Comparison of ENCODE assay signal across 9 cellular contexts in the genomic region with DNA sequence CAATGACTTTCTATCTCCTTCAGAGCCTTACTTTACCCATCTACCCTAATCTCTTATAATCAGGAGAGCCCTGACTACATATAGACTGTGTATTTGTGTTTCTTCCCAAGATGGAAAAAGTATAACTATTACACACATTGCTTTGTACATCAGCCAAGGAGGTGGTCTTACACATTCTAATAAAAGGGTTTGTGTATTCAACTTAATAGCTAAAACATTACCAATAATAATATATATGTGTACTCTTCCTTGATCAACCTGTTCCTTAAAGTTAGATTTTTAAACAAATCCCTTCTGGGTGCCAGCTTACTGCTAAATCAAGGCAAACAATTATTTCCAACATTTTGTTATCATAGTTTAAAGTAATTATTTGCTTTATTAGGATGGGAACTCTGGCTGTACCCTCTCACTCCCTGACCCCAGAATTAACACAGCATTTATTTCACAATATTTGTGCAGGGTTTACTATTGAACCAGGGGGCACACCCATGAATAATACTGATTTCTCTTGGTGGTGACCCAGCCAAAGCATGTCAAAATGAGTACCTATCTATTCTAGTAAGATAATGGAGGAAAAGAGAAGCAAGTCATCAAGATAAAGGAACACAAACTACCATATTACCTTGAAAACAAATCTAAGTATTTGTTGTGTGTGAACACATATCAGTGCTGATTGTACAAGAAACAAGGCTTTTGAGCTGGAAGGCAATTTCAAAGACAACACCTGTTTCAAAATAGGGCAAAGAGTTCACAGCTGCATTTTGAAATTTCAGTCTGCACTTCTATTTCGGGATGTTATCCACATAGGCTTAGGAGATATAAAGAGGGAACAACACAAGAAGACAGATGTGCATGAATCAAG.
"Had no signal": no experiment of that assay in that cellular context is flagged by ENCODE, and none has a peak within 500 bp of the region (broad histone marks: within the 10 kb centered on the region; RNA-seq: fewer than 3 reads in every experiment).

No MANE protein-coding gene starts in this region.

- H3K4me3 Mint-ChIP-seq: activated T-helper 17 cell treated with anti-CD3 and anti-CD28 coated beads, Interleukin-2, amount 50 U/mL, for 72 hours; stimulated activated naive CD8-positive, alpha-beta T cell treated with anti-CD3 and anti-CD28 coated beads, Interleukin-15, amount 100 ng/mL, for 72 hours had no signal

- H3K9me3 Mint-ChIP-seq: activated T-helper 17 cell treated with anti-CD3 and anti-CD28 coated beads, Interleukin-2, amount 50 U/mL, for 72 hours; neural crest cell; stimulated activated naive CD8-positive, alpha-beta T cell treated with anti-CD3 and anti-CD28 coated beads, Interleukin-15, amount 100 ng/mL, for 72 hours had no signal

- H3K4me3 ChIP-seq: breast epithelium, gastrocnemius medialis, left lung, testis, upper lobe of right lung had no signal

- H3K27ac ChIP-seq: left lung, testis, upper lobe of right lung had no signal

- H3K36me3 ChIP-seq: breast epithelium, left lung had no signal

- H3K9me3 ChIP-seq: breast epithelium, gastrocnemius medialis, left lung, testis, upper lobe of right lung had no signal

- DNase-seq: kidney, left lung, upper lobe of right lung had no signal

- H3K27me3 Mint-ChIP-seq: activated T-helper 17 cell treated with anti-CD3 and anti-CD28 coated beads, Interleukin-2, amount 50 U/mL, for 72 hours; stimulated activated naive CD8-positive, alpha-beta T cell treated with anti-CD3 and anti-CD28 coated beads, Interleukin-15, amount 100 ng/mL, for 72 hours had no signal

- H3K4me1 ChIP-seq: breast epithelium had no signal

- H3K27me3 ChIP-seq: breast epithelium, gastrocnemius medialis, left lung, testis, upper lobe of right lung had no signal
